In genomic region chr10:958106-958505, GRCh38 we compare ENCODE assay signal across 15 cellular contexts. TPM values are rescaled to one million over a fixed set of nuclear protein-coding genes. Genes with fewer than 3 reads are reported as not detected.
DNase-seq lines count a peak whose midpoint lies in the region; ATAC-seq and TF ChIP-seq lines count a peak whose summit lies in the region.
"Had no signal": no experiment of that assay in that cellular context is flagged by ENCODE, and none has a peak within 500 bp of the region (broad histone marks: within the 10 kb centered on the region; RNA-seq: fewer than 3 reads in every experiment).

No MANE protein-coding gene starts in this region.

- H3K4me1 Mint-ChIP-seq in memory B cell, result peaks cover 2% of the 10 kb centered on the region
- no peaks in the 10 kb centered on the region for H3K4me1 Mint-ChIP-seq in stimulated activated effector memory CD8-positive, alpha-beta T cell treated with anti-CD3 and anti-CD28 coated beads, Interleukin-12 subunit alpha, Interleukin-12 subunit beta, amount 100 ng/mL, for 72 hours
- H3K4me1 Mint-ChIP-seq: CD4-positive, alpha-beta memory T cell had no signal

- H3K27ac Mint-ChIP-seq in memory B cell, result no peak overlapping the region
- no peak overlapping the region for H3K27ac Mint-ChIP-seq in stimulated activated effector memory CD8-positive, alpha-beta T cell treated with anti-CD3 and anti-CD28 coated beads, Interleukin-12 subunit alpha, Interleukin-12 subunit beta, amount 100 ng/mL, for 72 hours
- H3K27ac Mint-ChIP-seq: CD4-positive, alpha-beta memory T cell had no signal

- DNase-seq in germinal center (ENCODE audit: low spot score) (peak; percentile 26), memory B cell (ENCODE audit: low spot score in 2 of 2) (no peak), Karpas-422 (no peak)
- no peak for DNase-seq in stimulated activated effector memory CD8-positive, alpha-beta T cell treated with anti-CD3 and anti-CD28 coated beads, Interleukin-12 subunit alpha, Interleukin-12 subunit beta, amount 100 ng/mL, for 72 hours (ENCODE audit: low spot score in 2 of 2)
- no peak for DNase-seq in stimulated activated CD4-positive, alpha-beta T cell treated with anti-CD3 and anti-CD28 coated beads, Interleukin-4, amount 100 ng/mL, for 24 hours
- DNase-seq: C1 segment of cervical spinal cord; Calu3; CD4-positive, alpha-beta memory T cell; COR-L47; DMS53; DMS79 treated with DMSO at 0.1 percent for 48 hours; GF-D8; GOT3; HCEC 1CT had no signal

- no peaks in the 10 kb centered on the region for H3K9me2 ChIP-seq in Karpas-422 (replicated peaks; ENCODE audit: insufficient read depth, low read length)

- H3K27me3 Mint-ChIP-seq in memory B cell, result peaks cover 27% of the 10 kb centered on the region

- ATAC-seq in memory B cell (ENCODE audit: low read depth) (peak; percentile 31), SK-N-SH treated with all-trans-retinoic acid at 6 μM for 48 hours (no peak)
- peak; percentile 16 for ATAC-seq in stimulated activated effector memory CD8-positive, alpha-beta T cell treated with anti-CD3 and anti-CD28 coated beads, Interleukin-12 subunit alpha, Interleukin-12 subunit beta, amount 100 ng/mL, for 72 hours

- no peak overlapping the region for H3K27ac ChIP-seq in Karpas-422 (ENCODE audit: low read length)

- H3K79me2 ChIP-seq in Karpas-422 (ENCODE audit: low read length), result no peaks in the 10 kb centered on the region

- H4K20me1 ChIP-seq in Karpas-422 (ENCODE audit: insufficient read depth, low read depth, low read length), result no peaks in the 10 kb centered on the region

- no peaks in the 10 kb centered on the region for H3K9me3 Mint-ChIP-seq in memory B cell
- no peaks in the 10 kb centered on the region for H3K9me3 Mint-ChIP-seq in stimulated activated effector memory CD8-positive, alpha-beta T cell treated with anti-CD3 and anti-CD28 coated beads, Interleukin-12 subunit alpha, Interleukin-12 subunit beta, amount 100 ng/mL, for 72 hours

- no peak overlapping the region for H3K4me3 ChIP-seq in Karpas-422 (ENCODE audit: low read length)

- H3K4me3 Mint-ChIP-seq in memory B cell, result no peak overlapping the region
- no peak overlapping the region for H3K4me3 Mint-ChIP-seq in stimulated activated effector memory CD8-positive, alpha-beta T cell treated with anti-CD3 and anti-CD28 coated beads, Interleukin-12 subunit alpha, Interleukin-12 subunit beta, amount 100 ng/mL, for 72 hours
- H3K4me3 Mint-ChIP-seq: CD4-positive, alpha-beta memory T cell had no signal

- H3K4me2 ChIP-seq in Karpas-422 (ENCODE audit: low read depth, low read length, poor library complexity, severe bottlenecking), result no peak overlapping the region

- H3K4me1 ChIP-seq in Karpas-422 (ENCODE audit: low read length), result no peaks in the 10 kb centered on the region

- H3K9me3 ChIP-seq in Karpas-422 (ENCODE audit: low read length), result no peaks in the 10 kb centered on the region

- H3K9ac ChIP-seq in Karpas-422 (ENCODE audit: low read length), result no peak overlapping the region

- H3K36me3 ChIP-seq in Karpas-422 (ENCODE audit: insufficient read depth, low read length), result no peaks in the 10 kb centered on the region

- no peak overlapping the region for H2AFZ ChIP-seq in Karpas-422 (ENCODE audit: low read length)

- no peaks in the 10 kb centered on the region; the same call in 1 of the 2 replicates for H3K27me3 ChIP-seq in Karpas-422 (ENCODE audit: low read length)

- H3K36me3 Mint-ChIP-seq in memory B cell, result peaks cover 4% of the 10 kb centered on the region
- H3K36me3 Mint-ChIP-seq in stimulated activated effector memory CD8-positive, alpha-beta T cell treated with anti-CD3 and anti-CD28 coated beads, Interleukin-12 subunit alpha, Interleukin-12 subunit beta, amount 100 ng/mL, for 72 hours, result no peaks in the 10 kb centered on the region
- H3K36me3 Mint-ChIP-seq: CD4-positive, alpha-beta memory T cell had no signal

TF ChIP-seq in SK-N-SH treated with all-trans-retinoic acid at 6 μM for 48 hours, 23 proteins besides CTCF, POLR2A, EP300 and RAD21:
- TF ChIP-seq PPARA (CRISPR knock-in tag; IDR thresholded peaks at IDR 0.05; ENCODE audit: borderline replicate concordance), result no peak
- no peak for TF ChIP-seq ZFP3 (CRISPR knock-in tag; IDR thresholded peaks at IDR 0.05)
- no peak for TF ChIP-seq ARNTL (CRISPR knock-in tag; IDR thresholded peaks at IDR 0.05; ENCODE audit: borderline replicate concordance, low read depth)
- TF ChIP-seq SNAI2 (CRISPR knock-in tag; IDR thresholded peaks at IDR 0.05), result no peak
- TF ChIP-seq TOX (CRISPR knock-in tag; IDR thresholded peaks at IDR 0.05; ENCODE audit: borderline replicate concordance), result no peak
- no peak for TF ChIP-seq GLIS3 (CRISPR knock-in tag; IDR thresholded peaks at IDR 0.05)
- no peak for TF ChIP-seq ESRRG (CRISPR knock-in tag; IDR thresholded peaks at IDR 0.05)

RNA-seq across cellular contexts. Expression of gene LARP4B, which starts 26.6 kb away (rescaled TPM):
- 75.4 TPM in 2 replicates for total RNA-seq in Karpas-422 (2014; rRNA removed; shearing (Covaris generic); ENCODE audit: low replicate concordance)

RNA-seq across cellular contexts. Expression of gene GTPBP4, which starts 30.1 kb away (rescaled TPM):
- total RNA-seq in Karpas-422 (2014; rRNA removed; shearing (Covaris generic); ENCODE audit: low replicate concordance), result 41.2 and 45.3 TPM in 2 replicates
